Comparison of ENCODE assay signal across 15 cellular contexts in genomic region chr10:45340420-45340819, GRCh38. TPM values are rescaled to one million over a fixed set of nuclear protein-coding genes. Genes with fewer than 3 reads are reported as not detected.
"Had no signal": no experiment of that assay in that cellular context is flagged by ENCODE, and none has a peak within 500 bp of the region (broad histone marks: within the 10 kb centered on the region; RNA-seq: fewer than 3 reads in every experiment).

No MANE protein-coding gene starts in this region.

RNA-seq across cellular contexts. Expression of gene OR13A1, which starts 25.0 kb away (rescaled TPM):
- total RNA-seq: activated naive CD4-positive, alpha-beta T cell treated with anti-CD3 and anti-CD28 coated beads for 36 hours; activated naive CD4-positive, alpha-beta T cell treated with anti-CD3 and anti-CD28 coated beads, Interleukin-2, amount 50 U/mL, for 72 hours; activated naive CD8-positive, alpha-beta T cell treated with anti-CD3 and anti-CD28 coated beads for 36 hours; activated T-cell treated with anti-CD3 and anti-CD28 coated beads, Interleukin-2, amount 50 U/mL, for 4 hours; activated T-cell treated with anti-CD3 and anti-CD28 coated beads, Interleukin-2, amount 50 U/mL, for 72 hours; activated T-helper 1 cell treated with anti-CD3 and anti-CD28 coated beads, Interleukin-12 subunit alpha, Interleukin-12 subunit beta, Interleukin-2, Interleukin-4 antibody, amounts not matched to agents 30 ng/mL and 10 ng/mL and 1 ng/mL, durations not matched to agents 14 hours and 24 hours and 36 hours; activated T-helper 17 cell treated with anti-CD3 and anti-CD28 coated beads, Interleukin-2, amount 50 U/mL, for 72 hours; activated T-helper 2 cell treated with anti-CD3 and anti-CD28 coated beads, Interferon-gamma antibody, Interleukin-2, Interleukin-4, amounts not matched to agents 10 μg/mL and 5 μg/mL and 100 μg/mL, durations not matched to agents 14 hours and 24 hours and 36 hours; aorta; ascending aorta; astrocyte; body of pancreas; bronchial epithelial cell; cardiac septum; chondrocyte had no signal
- polyA plus RNA-seq: aorta had no signal

RNA-seq across cellular contexts. Expression of gene ALOX5, which starts 33.6 kb away (rescaled TPM):
- total RNA-seq: chondrocyte had no signal
